Comparison of ENCODE assay signal across 40 cellular contexts in the genomic region with DNA sequence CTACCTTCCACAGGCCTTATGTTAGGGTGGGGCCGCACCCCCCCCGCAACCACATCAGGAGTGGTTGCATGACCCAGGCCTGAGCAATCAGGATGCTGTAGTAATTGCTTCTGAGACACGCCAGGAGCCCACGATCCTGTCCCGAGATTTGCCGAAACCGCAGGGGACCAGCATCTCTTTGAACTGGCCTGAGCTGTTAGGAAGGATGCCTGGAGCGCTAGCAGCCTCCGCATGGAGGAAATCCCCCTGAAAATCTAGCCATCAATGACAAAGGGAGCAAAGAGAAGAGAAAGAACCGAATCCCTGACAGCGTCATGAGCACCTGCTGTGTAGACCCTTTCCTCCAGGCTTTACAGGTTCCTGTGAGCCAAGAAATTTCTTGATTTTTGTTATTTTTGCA. TPM values are rescaled to one million over a fixed set of nuclear protein-coding genes. Genes with fewer than 3 reads are reported as not detected.
A peak's percentile ranks its signal among the peaks of the same experiment; 100 is the strongest.
DNase-seq lines count a peak whose midpoint lies in the region; ATAC-seq, FAIRE-seq and TF ChIP-seq lines count a peak whose summit lies in the region.
"Had no signal": no experiment of that assay in that cellular context is flagged by ENCODE, and none has a peak within 500 bp of the region (broad histone marks: within the 10 kb centered on the region; RNA-seq: fewer than 3 reads in every experiment).

No MANE protein-coding gene starts in this region.

- no peaks in the 10 kb centered on the region for H3K27me3 ChIP-seq in GM23338 (ENCODE audit: insufficient read depth)
- H3K27me3 ChIP-seq in neural cell (ENCODE audit: insufficient read depth, low read depth, low read length): no peaks in the 10 kb centered on the region
- no peaks in the 10 kb centered on the region for H3K27me3 ChIP-seq in transverse colon
- H3K27me3 ChIP-seq: esophagus squamous epithelium, heart right ventricle, MG63 had no signal

- peaks cover 6% of the 10 kb centered on the region for H3K9me2 ChIP-seq in GM23338 (ENCODE audit: insufficient read depth)
- H3K9me2 ChIP-seq in neural cell (ENCODE audit: insufficient read depth, low read length): no peaks in the 10 kb centered on the region

- H3K4me1 Mint-ChIP-seq in GM23338 (peaks cover 16% of the 10 kb centered on the region), glutamatergic neuron (ENCODE audit: low read depth, unreplicated experiment) (peaks cover 2% of the 10 kb centered on the region)
- H3K4me1 Mint-ChIP-seq: activated CD4-positive, alpha-beta T cell treated with anti-CD3 and anti-CD28 coated beads for 36 hours had no signal

- H3K4me2 ChIP-seq in GM23338: no peak overlapping the region
- no peak overlapping the region for H3K4me2 ChIP-seq in neural cell (ENCODE audit: low read length)

- peaks cover 5% of the 10 kb centered on the region for H3K9me3 Mint-ChIP-seq in GM23338
- peaks cover 2% of the 10 kb centered on the region for H3K9me3 Mint-ChIP-seq in glutamatergic neuron (ENCODE audit: unreplicated experiment)
- H3K9me3 Mint-ChIP-seq: activated naive CD4-positive, alpha-beta T cell treated with anti-CD3 and anti-CD28 coated beads for 36 hours had no signal

- H3F3A ChIP-seq in GM23338 (replicated peaks; ENCODE audit: low read depth): no peaks in the 10 kb centered on the region; the same call in 1 of the 2 replicates
- no peaks in the 10 kb centered on the region for H3F3A ChIP-seq in neural cell (ENCODE audit: insufficient read depth, low read length, poor library complexity, severe bottlenecking)

- H3K36me3 ChIP-seq in GM23338 (ENCODE audit: insufficient read depth): no peaks in the 10 kb centered on the region
- H3K36me3 ChIP-seq in neural cell (ENCODE audit: insufficient read depth, low read length): no peaks in the 10 kb centered on the region
- no peaks in the 10 kb centered on the region for H3K36me3 ChIP-seq in transverse colon
- H3K36me3 ChIP-seq: esophagus squamous epithelium, heart right ventricle, MG63, prostate gland had no signal

- no peak for TF ChIP-seq POLR2A in transverse colon (IDR thresholded peaks at IDR 0.05)
- TF ChIP-seq POLR2A in GM12892 (IDR thresholded peaks at IDR 0.05; ENCODE audit: low read depth, low read length): no peak

- H3K27ac ChIP-seq in GM23338 (ENCODE audit: low read depth): no peak overlapping the region
- H3K27ac ChIP-seq in neural cell (ENCODE audit: low read length): no peak overlapping the region
- no peak overlapping the region for H3K27ac ChIP-seq in transverse colon
- H3K27ac ChIP-seq: esophagus squamous epithelium, foreskin keratinocyte, GM23248, prostate gland had no signal

- DNase-seq in GM23338 (ENCODE audit: low spot score) (peak; percentile 89), SW480 (ENCODE audit: low spot score) (peak; percentile 70), glutamatergic neuron (no peak), COLO829 (ENCODE audit: low spot score) (no peak), transverse colon (no peak), GM12892 (ENCODE audit: insufficient read length) (no peak), DMS79 (lab: John Stamatoyannopoulos, UW) (no peak)
- DNase-seq: activated CD4-positive, alpha-beta T cell treated with anti-CD3 and anti-CD28 coated beads for 36 hours; activated CD8-positive, alpha-beta memory T cell treated with anti-CD3 and anti-CD28 coated beads, Interleukin-2, amount 50 U/mL, for 48 hours; activated CD8-positive, alpha-beta T cell treated with anti-CD3 and anti-CD28 coated beads for 36 hours; activated naive CD4-positive, alpha-beta T cell treated with anti-CD3 and anti-CD28 coated beads for 36 hours; Calu3; central memory CD4-positive, alpha-beta T cell; DND-41; esophagus squamous epithelium; foreskin keratinocyte; GM23248; heart right ventricle; KG1; left colon; MG63; NCI-H1105 treated with DMSO at 0.1 percent for 48 hours; NCI-H1930; NCI-H2171 treated with DMSO at 0.1 percent for 48 hours; NCI-H524 treated with DMSO at 0.1 percent for 48 hours; NK-92 treated with Interleukin-12 subunit alpha and Interleukin-12 subunit beta, amount 100 ng/mL, for 24 hours; PC-3; stimulated activated CD4-positive, alpha-beta T cell treated with anti-CD3 and anti-CD28 coated beads, Interleukin-12 subunit alpha, Interleukin-12 subunit beta, amount 100 ng/mL, for 4 hours; stimulated activated CD4-positive, alpha-beta T cell treated with anti-CD3 and anti-CD28 coated beads, Interleukin-2, amount 100 ng/mL, for 48 hours; T-helper 2 cell; trophoblast cell had no signal

- H3K4me3 ChIP-seq in GM23338 (no peak overlapping the region), neural cell (ENCODE audit: low read length) (no peak overlapping the region), transverse colon (no peak overlapping the region)
- H3K4me3 ChIP-seq: esophagus squamous epithelium, GM23248, heart right ventricle, MG63, prostate gland had no signal

- H3K36me3 Mint-ChIP-seq in GM23338 (ENCODE audit: low read depth) (peaks cover 4% of the 10 kb centered on the region; the same call in 2 of the 3 replicates), glutamatergic neuron (ENCODE audit: unreplicated experiment) (peaks cover 4% of the 10 kb centered on the region)

- no peak for FAIRE-seq in GM12892 (lab: Jason Lieb, UNC)
- FAIRE-seq: A204.1 had no signal

- TF ChIP-seq RAD21 in neural cell (conservative IDR thresholded peaks at IDR 0.05): no peak

- TF ChIP-seq CTCF in GM23338 (conservative IDR thresholded peaks at IDR 0.05; ENCODE audit: low read depth in 2 of 2) (no peak), glutamatergic neuron (IDR thresholded peaks at IDR 0.05; ENCODE audit: partially characterized antibody, unreplicated experiment) (no peak), neural cell (IDR thresholded peaks at IDR 0.05; ENCODE audit: poor library complexity, severe bottlenecking) (no peak), transverse colon (IDR thresholded peaks at IDR 0.05) (no peak)

- H3K27me3 Mint-ChIP-seq in GM23338 (ENCODE audit: insufficient read depth, low read depth, poor library complexity) (peaks cover 12% of the 10 kb centered on the region), glutamatergic neuron (ENCODE audit: unreplicated experiment) (peaks cover 5% of the 10 kb centered on the region)

- WGBS in transverse colon (ENCODE audit: low coverage in 1 of 2), 2 donors: 76 to 93% methylated on average over 8 to 11 of the region's 11 CpGs

- H2AFZ ChIP-seq in GM23338: no peak overlapping the region
- H2AFZ ChIP-seq in neural cell (ENCODE audit: low read depth, low read length): no peak overlapping the region
- H2AFZ ChIP-seq: GM23248 had no signal

- intact Hi-C loops in transverse colon (cut with DNase I; ENCODE audit: low total_unique reads): no loop called here

- peak; percentile 94 for ATAC-seq in GM23338
- ATAC-seq: activated CD4-positive, alpha-beta T cell treated with anti-CD3 and anti-CD28 coated beads for 36 hours; activated CD8-positive, alpha-beta T cell treated with anti-CD3 and anti-CD28 coated beads for 36 hours; foreskin keratinocyte; heart right ventricle; left colon; PC-3; sciatic nerve; SK-N-SH treated with all-trans-retinoic acid at 6 μM for 48 hours had no signal

- H3K79me2 ChIP-seq in GM23338 (replicated peaks; ENCODE audit: insufficient read depth) (no peaks in the 10 kb centered on the region), neural cell (replicated peaks; ENCODE audit: insufficient read depth, low read length) (no peaks in the 10 kb centered on the region)

- H3K4me1 ChIP-seq in GM23338 (ENCODE audit: insufficient read depth) (peaks cover 6% of the 10 kb centered on the region; the same call in 1 of the 2 replicates), transverse colon (no peaks in the 10 kb centered on the region)
- H3K4me1 ChIP-seq: esophagus squamous epithelium, foreskin keratinocyte, heart right ventricle, prostate gland had no signal

- in situ Hi-C loops in transverse colon (cut with MboI; ENCODE audit: low pct_ligation_motif_present in 1 of 4, low pct_unique_long_range_greater_than_20kb in 1 of 4, low sequenced_read_pairs in 3 of 4): no loop called here

- H3K4me3 Mint-ChIP-seq in GM23338 (no peak overlapping the region), glutamatergic neuron (ENCODE audit: unreplicated experiment) (no peak overlapping the region)
- H3K4me3 Mint-ChIP-seq: activated CD4-positive, alpha-beta T cell treated with anti-CD3 and anti-CD28 coated beads for 36 hours; activated CD8-positive, alpha-beta T cell treated with anti-CD3 and anti-CD28 coated beads for 36 hours; activated naive CD4-positive, alpha-beta T cell treated with anti-CD3 and anti-CD28 coated beads for 36 hours; memory B cell had no signal

- H3K9me3 ChIP-seq in neural cell (ENCODE audit: low read length) (no peaks in the 10 kb centered on the region), transverse colon (no peaks in the 10 kb centered on the region)
- H3K9me3 ChIP-seq: esophagus squamous epithelium, heart right ventricle, MG63, prostate gland had no signal

- H3K27ac Mint-ChIP-seq in GM23338: peak overlapping the region; percentile 36; the same call in 1 of the 2 replicates
- H3K27ac Mint-ChIP-seq in glutamatergic neuron (ENCODE audit: unreplicated experiment): peak overlapping the region; percentile 55
- H3K27ac Mint-ChIP-seq: activated CD4-positive, alpha-beta T cell treated with anti-CD3 and anti-CD28 coated beads for 36 hours; activated CD8-positive, alpha-beta T cell treated with anti-CD3 and anti-CD28 coated beads for 36 hours; activated naive CD4-positive, alpha-beta T cell treated with anti-CD3 and anti-CD28 coated beads for 36 hours; memory B cell had no signal

- H4K20me1 ChIP-seq in GM23338 (replicated peaks; ENCODE audit: insufficient read depth): no peaks in the 10 kb centered on the region
- no peaks in the 10 kb centered on the region for H4K20me1 ChIP-seq in neural cell (ENCODE audit: insufficient read depth)

- TF ChIP-seq EP300 in neural cell (conservative IDR thresholded peaks at IDR 0.05; ENCODE audit: poor library complexity, severe bottlenecking): no peak
- no peak for TF ChIP-seq EP300 in transverse colon (IDR thresholded peaks at IDR 0.05; ENCODE audit: low read depth)

- peak overlapping the region; percentile 15 for H3K9ac ChIP-seq in neural cell (ENCODE audit: low read length)
- H3K9ac ChIP-seq: GM23248 had no signal

TF ChIP-seq in GM23338, 12 proteins besides CTCF, POLR2A, EP300 and RAD21 (continues in another document):
- TF ChIP-seq POLR2AphosphoS5 (IDR thresholded peaks at IDR 0.05; ENCODE audit: low read depth): no peak

TF ChIP-seq in neural cell, 6 proteins besides CTCF, POLR2A, EP300 and RAD21 (continues in another document):
- TF ChIP-seq SMC3 (conservative IDR thresholded peaks at IDR 0.05; ENCODE audit: poor library complexity): no peak

RNA-seq across cellular contexts. Expression of gene TEX44, which starts 8.7 kb away (rescaled TPM):
- total RNA-seq in GM23338 (2014; rRNA removed; shearing (Covaris generic)): not detected in 2 replicates
- polyA plus RNA-seq in GM23338 (2016; fragmentation: Nextera tagmentation; extraction: Ambion mirVana) (not detected in 2 replicates), neural cell (not detected in 2 replicates)
- total RNA-seq in glutamatergic neuron (ENCODE audit: unreplicated experiment) (not detected), transverse colon (not detected)
- not detected in 2 replicates for polyA minus RNA-seq in neural cell
- polyA plus RNA-seq in GM12892 (2012; ENCODE audit: missing spikeins): not detected
- total RNA-seq: activated CD4-positive, alpha-beta T cell treated with anti-CD3 and anti-CD28 coated beads for 36 hours; activated CD8-positive, alpha-beta T cell treated with anti-CD3 and anti-CD28 coated beads for 36 hours; activated naive CD4-positive, alpha-beta T cell treated with anti-CD3 and anti-CD28 coated beads for 36 hours; Calu3; esophagus squamous epithelium; foreskin keratinocyte; GM23248; heart right ventricle; HT1080; left colon; PC-3; sciatic nerve; subcutaneous adipose tissue had no signal
- polyA plus RNA-seq: adipose tissue, foreskin keratinocyte, GM23248, heart right ventricle had no signal

RNA-seq across cellular contexts. Expression of gene NMUR1, which starts 53.7 kb away (rescaled TPM):
- total RNA-seq in GM23338 (2014; rRNA removed; shearing (Covaris generic)): 0.31 and 0.59 TPM in 2 replicates
- polyA plus RNA-seq in GM23338 (2016; fragmentation: Nextera tagmentation; extraction: Ambion mirVana) (0.24 and 0.29 TPM in 2 replicates), neural cell (not detected in 2 replicates)
- total RNA-seq in glutamatergic neuron (ENCODE audit: unreplicated experiment) (0.32 TPM), transverse colon (1 to 10 TPM in 1 of 4 donors, under 1 TPM in 2, not detected in 1; 0.32 to 2.2 (median 0.55) TPM)
- not detected in 2 replicates for polyA minus RNA-seq in neural cell
- 0.19 TPM for polyA plus RNA-seq in GM12892 (2012; ENCODE audit: missing spikeins)
- total RNA-seq: activated CD4-positive, alpha-beta T cell treated with anti-CD3 and anti-CD28 coated beads for 36 hours; activated naive CD4-positive, alpha-beta T cell treated with anti-CD3 and anti-CD28 coated beads for 36 hours; Calu3; foreskin keratinocyte; GM23248; HT1080; PC-3 had no signal
- polyA plus RNA-seq: foreskin keratinocyte, GM23248 had no signal

Comparison
In these comparisons a context has a peak if more than half of its experiments do, and no peak if none do; other contexts are left out.
1. DNase-seq: peak in GM23338 (single experiment) and SW480 (single experiment); none in glutamatergic neuron (single experiment), COLO829 (single experiment), transverse colon (single experiment), GM12892 (single experiment) and DMS79 (single experiment).